Comparison of ENCODE assay signal across 12 cellular contexts in the genomic region with DNA sequence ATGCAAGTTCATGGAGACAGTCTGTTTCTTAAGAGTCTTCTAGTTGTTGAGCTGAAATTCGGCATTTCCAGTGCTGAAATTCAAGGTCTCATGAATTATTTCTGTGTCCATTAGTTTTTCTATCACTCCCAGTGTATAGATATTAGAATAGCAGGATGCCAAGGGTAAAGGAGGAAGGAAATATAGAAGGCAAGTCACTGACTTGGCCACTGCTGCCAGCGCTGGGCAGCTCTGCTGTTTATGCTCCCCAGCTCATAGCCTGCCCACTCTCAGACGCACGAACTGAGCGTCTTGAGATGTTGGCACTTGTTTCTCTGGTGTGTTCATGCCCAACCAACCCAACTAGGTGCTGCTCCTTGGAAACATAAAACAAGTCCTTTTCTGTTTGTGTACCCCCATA.
A peak's percentile ranks its signal among the peaks of the same experiment; 100 is the strongest.
DNase-seq lines count a peak whose midpoint lies in the region; TF ChIP-seq lines count a peak whose summit lies in the region.
"Had no signal": no experiment of that assay in that cellular context is flagged by ENCODE, and none has a peak within 500 bp of the region (broad histone marks: within the 10 kb centered on the region; RNA-seq: fewer than 3 reads in every experiment).

No MANE protein-coding gene starts in this region.

- H3K27ac Mint-ChIP-seq in activated naive CD8-positive, alpha-beta T cell = peak overlapping the region; percentile 92

- H3K9me3 Mint-ChIP-seq in activated naive CD8-positive, alpha-beta T cell (ENCODE audit: low read depth) = no peaks in the 10 kb centered on the region

- H4K8ac ChIP-seq in trophoblast cell (ENCODE audit: low read depth, low read length) = no peak overlapping the region

- no peak overlapping the region for H2AK5ac ChIP-seq in trophoblast cell (ENCODE audit: low read length)

- no peak overlapping the region for H3K4ac ChIP-seq in trophoblast cell (ENCODE audit: low read depth, low read length)

- peak overlapping the region; percentile 32 for H3K4me3 ChIP-seq in BLaER1
- H3K4me3 ChIP-seq in HL-60 (replicated peaks; ENCODE audit: insufficient read depth, low read length) = no peak overlapping the region; the same call in 1 of the 2 replicates
- no peak overlapping the region for H3K4me3 ChIP-seq in muscle layer of colon (ENCODE audit: low read depth in 1 of 2, low read length in 2 of 2)
- H3K4me3 ChIP-seq in trophoblast cell (ENCODE audit: low read depth, low read length) = no peak overlapping the region
- H3K4me3 ChIP-seq: SK-N-MC had no signal

- DNase-seq in HL-60 (ENCODE audit: low read depth in 1 of 2, low spot score in 1 of 2) (peak in 1 of 2 experiments; percentile 61), NCI-H2171 (lab: John Stamatoyannopoulos, UW) (no peak), trophoblast cell (no peak), SHP77 treated with DMSO at 0.1 percent for 48 hours (lab: John Stamatoyannopoulos, UW) (no peak), 8988T (no peak)
- DNase-seq: Caco-2; effector CD8-positive, alpha-beta T cell; NCI-H2227 treated with DMSO at 0.1 percent for 48 hours had no signal

- H4K20me1 ChIP-seq in BLaER1 = peaks cover 97% of the 10 kb centered on the region

- peaks cover 2% of the 10 kb centered on the region for H3K36me3 Mint-ChIP-seq in activated naive CD8-positive, alpha-beta T cell

- peak overlapping the region; percentile 50; the same call in 1 of the 2 replicates for H3K27ac ChIP-seq in BLaER1
- H3K27ac ChIP-seq in HL-60 (replicated peaks) = peak overlapping the region; percentile 93
- H3K27ac ChIP-seq in muscle layer of colon (ENCODE audit: low read depth, low read length) = peak overlapping the region; percentile 35
- H3K27ac ChIP-seq in trophoblast cell (ENCODE audit: low read depth, low read length) = no peak overlapping the region

- no peak overlapping the region for H4K12ac ChIP-seq in trophoblast cell (ENCODE audit: low read depth, low read length)

- H2BK5ac ChIP-seq in trophoblast cell (ENCODE audit: low read depth, low read length, poor library complexity) = no peak overlapping the region

- H3K4me1 ChIP-seq in BLaER1 (peaks cover 89% of the 10 kb centered on the region), muscle layer of colon (ENCODE audit: insufficient read depth, low read length) (peaks cover 62% of the 10 kb centered on the region), trophoblast cell (ENCODE audit: control insufficient read depth in 1 of 2, insufficient read depth in 2 of 2, low read length in 2 of 2) (peaks cover 5 to 12% of the 10 kb centered on the region in 2 experiments)

- peaks cover 8% of the 10 kb centered on the region for H3K79me2 ChIP-seq in trophoblast cell (ENCODE audit: control insufficient read depth, insufficient read depth, low read length, poor library complexity)

- H3K27me3 Mint-ChIP-seq in activated naive CD8-positive, alpha-beta T cell = no peaks in the 10 kb centered on the region

- H3K9me3 ChIP-seq in BLaER1 = no peaks in the 10 kb centered on the region
- no peaks in the 10 kb centered on the region for H3K9me3 ChIP-seq in muscle layer of colon (ENCODE audit: low read length)
- no peaks in the 10 kb centered on the region for H3K9me3 ChIP-seq in trophoblast cell (ENCODE audit: insufficient read depth, low read depth, low read length)
- H3K9me3 ChIP-seq: Caco-2 had no signal

- peak overlapping the region; percentile 87 for H3K4me2 ChIP-seq in BLaER1
- no peak overlapping the region for H3K4me2 ChIP-seq in trophoblast cell (ENCODE audit: low read length)

- no peak overlapping the region for H3K4me3 Mint-ChIP-seq in activated naive CD8-positive, alpha-beta T cell

- H2AFZ ChIP-seq in trophoblast cell (ENCODE audit: insufficient read depth, low read length, poor library complexity) = no peak overlapping the region

- peaks cover 16% of the 10 kb centered on the region for H3K79me1 ChIP-seq in trophoblast cell (ENCODE audit: low read length)

- H3K27me3 ChIP-seq in BLaER1 = no peaks in the 10 kb centered on the region
- no peaks in the 10 kb centered on the region for H3K27me3 ChIP-seq in HL-60 (ENCODE audit: insufficient read depth, poor library complexity, severe bottlenecking)
- no peaks in the 10 kb centered on the region for H3K27me3 ChIP-seq in muscle layer of colon (ENCODE audit: control insufficient read depth in 1 of 2, insufficient read depth in 2 of 2, low read length in 2 of 2)
- H3K27me3 ChIP-seq in trophoblast cell (ENCODE audit: insufficient read depth, low read length) = no peaks in the 10 kb centered on the region

- H3K14ac ChIP-seq in trophoblast cell (ENCODE audit: low read length) = no peak overlapping the region

- H3K18ac ChIP-seq in trophoblast cell (ENCODE audit: low read length) = no peak overlapping the region

- no CpG with 5 or more reads among the region's 5 CpGs for WGBS in trophoblast cell (ENCODE audit: extremely low coverage, insufficient coverage, insufficient read length)

- H2BK12ac ChIP-seq in trophoblast cell (ENCODE audit: low read length) = no peak overlapping the region

- no peak for TF ChIP-seq CTCF in HL-60 (IDR thresholded peaks at IDR 0.05; ENCODE audit: insufficient read depth, low read length)

- H3K23ac ChIP-seq in trophoblast cell (ENCODE audit: low read length) = no peak overlapping the region

- no peak overlapping the region for H2BK120ac ChIP-seq in trophoblast cell (ENCODE audit: insufficient read depth, low read length, poor library complexity)

- peaks cover 74% of the 10 kb centered on the region for H3K4me1 Mint-ChIP-seq in activated naive CD8-positive, alpha-beta T cell (ENCODE audit: low read depth)

- no peaks in the 10 kb centered on the region for H3K36me3 ChIP-seq in BLaER1
- no peaks in the 10 kb centered on the region for H3K36me3 ChIP-seq in muscle layer of colon (ENCODE audit: insufficient read depth, low read length)
- H3K36me3 ChIP-seq in trophoblast cell (ENCODE audit: control insufficient read depth in 1 of 2, insufficient read depth in 2 of 2, low read length in 2 of 2) = no peaks in the 10 kb centered on the region

- peak overlapping the region; percentile 50; the same call in 1 of the 2 replicates for H3K9ac ChIP-seq in BLaER1
- H3K9ac ChIP-seq in muscle layer of colon (ENCODE audit: low read length) = no peak overlapping the region
- H3K9ac ChIP-seq in trophoblast cell (ENCODE audit: low read length) = no peak overlapping the region

- H4K91ac ChIP-seq in trophoblast cell (ENCODE audit: low read depth, low read length) = no peak overlapping the region
